8 cellular contexts compared by ENCODE assay signal in genomic region chr12:14185441-14186192, GRCh38.
A peak's percentile ranks its signal among the peaks of the same experiment; 100 is the strongest.
DNase-seq lines count a peak whose midpoint lies in the region; ATAC-seq and TF ChIP-seq lines count a peak whose summit lies in the region.

No MANE protein-coding gene starts in this region.

- TF ChIP-seq EP300 in tibial nerve (IDR thresholded peaks at IDR 0.05): no peak

- no peaks in the 10 kb centered on the region for H3K27me3 ChIP-seq in HL-60 (ENCODE audit: insufficient read depth, poor library complexity, severe bottlenecking)
- no peaks in the 10 kb centered on the region for H3K27me3 ChIP-seq in tibial nerve

- H3K36me3 ChIP-seq in tibial nerve: no peaks in the 10 kb centered on the region

- DNase-seq in activated T-cell treated with anti-CD3 and anti-CD28 coated beads for 4 hours (peak; percentile 7), HL-60 (ENCODE audit: low read depth in 1 of 2, low spot score in 1 of 2) (peak in 1 of 2 experiments; percentile 14), NCI-H526 treated with DMSO at 0.1 percent for 48 hours (lab: John Stamatoyannopoulos, UW) (peak; percentile 82), astrocyte of the hippocampus (ENCODE audit: low read depth, low spot score) (peak; percentile 70), kidney glomerular epithelial cell (lab: John Stamatoyannopoulos, UW) (peak; percentile 11), tibial nerve (ENCODE audit: low spot score in 2 of 2) (peak in 1 of 2 donors; percentile 12)
- no peak for DNase-seq in activated T-cell treated with anti-CD3 and anti-CD28 coated beads, Interleukin-2, amount 50 U/mL, for 1 hour

- peaks cover 0 to 4% (median 0%) of the 10 kb centered on the region in 4 donors for H3K4me1 ChIP-seq in tibial nerve

- peak; percentile 79 for ATAC-seq in GM21528 (IDR thresholded peaks at IDR 0.05; ENCODE audit: low FRiP score, unreplicated experiment)

- H3K4me3 ChIP-seq in HL-60 (replicated peaks; ENCODE audit: insufficient read depth, low read length) (no peak overlapping the region), tibial nerve (no peak overlapping the region)

- TF ChIP-seq CTCF in HL-60 (IDR thresholded peaks at IDR 0.05; ENCODE audit: insufficient read depth, low read length) (peak; percentile 71), tibial nerve (IDR thresholded peaks at IDR 0.05) (peak; percentile 16 to 55 (median 24))

- TF ChIP-seq POLR2A in tibial nerve (IDR thresholded peaks at IDR 0.05): no peak

- WGBS in tibial nerve, 2 donors: 29 to 37% methylated on average over 8 of the region's 8 CpGs

- H3K27ac ChIP-seq in HL-60 (replicated peaks) (no peak overlapping the region), tibial nerve (no peak overlapping the region)

- no peaks in the 10 kb centered on the region for H3K9me3 ChIP-seq in tibial nerve
